In genomic region chr10:47306429-47307210, GRCh38 we compare ENCODE assay signal across 1 cellular context.
TF ChIP-seq lines count a peak whose summit lies in the region.

No MANE protein-coding gene starts in this region.

TF ChIP-seq in K562, 482 proteins besides CTCF, POLR2A, EP300 and RAD21 (continued from another document and continues in another):
- TF ChIP-seq ELF1 (tag; IDR thresholded peaks at IDR 0.05) (peak; percentile 63), NR2F6 (CRISPR knock-in tag; IDR thresholded peaks at IDR 0.05) (no peak), YY1 (IDR thresholded peaks at IDR 0.05; ENCODE audit: borderline replicate concordance in 1 of 3, control insufficient read depth in 1 of 3, extremely low read depth in 1 of 3, insufficient read depth in 3 of 3, insufficient read length in 1 of 3, insufficient replicate concordance in 2 of 3, low read depth in 1 of 3, low read length in 2 of 3) (no peak), THRAP3 (IDR thresholded peaks at IDR 0.05; ENCODE audit: borderline replicate concordance) (no peak), HDAC6 (IDR thresholded peaks at IDR 0.05; ENCODE audit: low read depth, low read length) (no peak), SNAPC5 (CRISPR knock-in tag; IDR thresholded peaks at IDR 0.05) (no peak), ZNF436 (CRISPR knock-in tag; IDR thresholded peaks at IDR 0.05) (no peak), RNF219 (CRISPR knock-in tag; IDR thresholded peaks at IDR 0.05) (no peak), PHF21A (IDR thresholded peaks at IDR 0.05; ENCODE audit: borderline replicate concordance, low read depth) (peak; percentile 68; the same call in 1 of the 2 replicates), HOXB6 (CRISPR knock-in tag; IDR thresholded peaks at IDR 0.05; ENCODE audit: borderline replicate concordance) (no peak), NFRKB (IDR thresholded peaks at IDR 0.05; ENCODE audit: low read depth) (no peak), SREBF2 (CRISPR knock-in tag; IDR thresholded peaks at IDR 0.05) (no peak), ATF1 (CRISPR knock-in tag; IDR thresholded peaks at IDR 0.05) (no peak), ATF1 (tag; IDR thresholded peaks at IDR 0.05) (peak; percentile 58), ZNF12 (CRISPR knock-in tag; IDR thresholded peaks at IDR 0.05) (no peak), SRSF9 (IDR thresholded peaks at IDR 0.05; ENCODE audit: borderline replicate concordance, low read depth, low read length) (no peak), POLR3A (IDR thresholded peaks at IDR 0.05; ENCODE audit: borderline replicate concordance, extremely low read depth, insufficient read depth, insufficient read length) (no peak), CTBP1 (IDR thresholded peaks at IDR 0.05; ENCODE audit: borderline replicate concordance) (peak; percentile 92), AFF1 (IDR thresholded peaks at IDR 0.05; ENCODE audit: low read depth in 1 of 2, partially characterized antibody in 2 of 2) (no peak), CBFA2T2 (conservative IDR thresholded peaks at IDR 0.05) (peak; percentile 81), SP1 (CRISPR knock-in tag; IDR thresholded peaks at IDR 0.05) (no peak), POLR2G (IDR thresholded peaks at IDR 0.05; ENCODE audit: low read depth, low read length) (no peak), PHF8 (IDR thresholded peaks at IDR 0.05; ENCODE audit: borderline replicate concordance, low read length) (no peak), HSF4 (CRISPR knock-in tag; IDR thresholded peaks at IDR 0.05; ENCODE audit: borderline replicate concordance) (no peak), ZNF316 (IDR thresholded peaks at IDR 0.05) (no peak), ZNF174 (CRISPR knock-in tag; IDR thresholded peaks at IDR 0.05) (no peak), XRCC4 (IDR thresholded peaks at IDR 0.05; ENCODE audit: extremely low read depth, insufficient read depth, insufficient read length) (no peak), SMARCC2 (IDR thresholded peaks at IDR 0.05; ENCODE audit: low read depth) (0 out of 2 replicates have a peak, but pooled peaks have one; percentile 57), FOXJ3 (CRISPR knock-in tag; IDR thresholded peaks at IDR 0.05) (no peak), SETDB1 (IDR thresholded peaks at IDR 0.05; ENCODE audit: low read length) (no peak), NR2C2 (CRISPR knock-in tag; IDR thresholded peaks at IDR 0.05) (no peak), NR2C2 (tag; IDR thresholded peaks at IDR 0.05) (no peak), IRF9 (tag; IDR thresholded peaks at IDR 0.05) (no peak), NFYB (IDR thresholded peaks at IDR 0.05; ENCODE audit: extremely low read depth, insufficient read length) (no peak), RBM14 (IDR thresholded peaks at IDR 0.05; ENCODE audit: borderline replicate concordance, insufficient read depth, low read depth, low read length) (no peak), ILF3 (IDR thresholded peaks at IDR 0.05; ENCODE audit: borderline replicate concordance) (no peak), ZNF24 (IDR thresholded peaks at IDR 0.05) (0 out of 2 replicates have a peak, but pooled peaks have one; percentile 35), CHAMP1 (IDR thresholded peaks at IDR 0.05) (no peak), SIN3B (IDR thresholded peaks at IDR 0.05; ENCODE audit: low read depth) (no peak), ZNF408 (CRISPR knock-in tag; IDR thresholded peaks at IDR 0.05; ENCODE audit: low read depth) (no peak), TGIF2 (CRISPR knock-in tag; IDR thresholded peaks at IDR 0.05) (no peak), PBX2 (CRISPR knock-in tag; IDR thresholded peaks at IDR 0.05; ENCODE audit: low read depth) (peak; percentile 62), PBX2 (tag; conservative IDR thresholded peaks at IDR 0.05; ENCODE audit: low read depth) (peak; percentile 99), E2F5 (CRISPR knock-in tag; IDR thresholded peaks at IDR 0.05) (no peak), TFAP4 (CRISPR knock-in tag; IDR thresholded peaks at IDR 0.05; ENCODE audit: borderline replicate concordance) (no peak), ZSCAN29 (IDR thresholded peaks at IDR 0.05) (no peak), NCOA1 (IDR thresholded peaks at IDR 0.05; ENCODE audit: low read depth) (0 out of 2 replicates have a peak, but pooled peaks have one; percentile 18), PHTF2 (CRISPR knock-in tag; IDR thresholded peaks at IDR 0.05) (no peak), HMBOX1 (IDR thresholded peaks at IDR 0.05) (no peak), SNIP1 (IDR thresholded peaks at IDR 0.05; ENCODE audit: low read depth) (no peak), THRA (IDR thresholded peaks at IDR 0.05) (no peak), PTTG1 (tag; IDR thresholded peaks at IDR 0.05; ENCODE audit: low read depth) (no peak), SOX6 (IDR thresholded peaks at IDR 0.05) (peak; percentile 45; the same call in 1 of the 2 replicates), CBX8 (IDR thresholded peaks at IDR 0.05; ENCODE audit: borderline replicate concordance, extremely low read depth, low read depth, low read length, poor library complexity, severe bottlenecking) (no peak), YBX1 (IDR thresholded peaks at IDR 0.05) (no peak), TCF3 (CRISPR knock-in tag; IDR thresholded peaks at IDR 0.05) (peak; percentile 84)
